In the genomic region with DNA sequence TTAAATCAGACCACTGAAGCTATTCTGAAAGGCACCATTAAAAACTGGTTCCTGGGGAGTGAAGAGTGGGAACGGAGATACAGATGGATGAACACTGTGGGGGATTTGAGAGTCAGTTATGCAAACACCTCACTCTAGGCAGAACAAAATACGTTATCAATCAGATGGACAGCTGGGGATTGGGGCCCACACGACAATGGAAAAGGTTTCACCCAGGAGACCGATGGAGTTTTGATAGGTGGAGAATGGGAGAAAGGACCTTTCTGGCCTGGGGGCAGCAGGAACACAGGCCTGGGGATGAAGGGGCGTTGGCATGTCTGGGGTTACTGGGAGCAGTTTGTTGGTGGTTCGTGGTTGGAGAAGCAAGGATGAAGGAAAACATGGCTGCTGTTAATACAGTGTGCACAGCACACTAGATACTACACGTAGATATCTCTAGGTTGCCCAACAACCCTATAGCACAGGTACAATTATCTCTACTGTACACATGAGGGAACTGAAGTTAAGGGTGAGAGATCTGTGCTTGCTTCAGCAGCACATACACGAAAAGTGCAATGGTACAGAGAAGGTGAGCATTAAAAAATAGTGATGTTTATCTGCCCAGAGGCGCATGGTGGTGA, we compare ENCODE assay signal across 13 cellular contexts. TPM values are rescaled to one million over a fixed set of nuclear protein-coding genes. Genes with fewer than 3 reads are reported as not detected.
DNase-seq lines count a peak whose midpoint lies in the region; ATAC-seq and TF ChIP-seq lines count a peak whose summit lies in the region.
"Had no signal": no experiment of that assay in that cellular context is flagged by ENCODE, and none has a peak within 500 bp of the region (broad histone marks: within the 10 kb centered on the region; RNA-seq: fewer than 3 reads in every experiment).

No MANE protein-coding gene starts in this region.

- no peaks in the 10 kb centered on the region for H3K27me3 ChIP-seq in heart right ventricle

- H3K9me3 Mint-ChIP-seq in type B pancreatic cell, result peaks cover 4% of the 10 kb centered on the region

- intact Hi-C loops in heart right ventricle (cut with DNase I), result no loop called here
- intact Hi-C loops in left ventricle myocardium superior (cut with micrococcal nuclease), result no loop called here
- intact Hi-C loops in mucosa of descending colon (cut with DNase I, micrococcal nuclease), result no loop called here

- H3K4me1 ChIP-seq in heart right ventricle (peaks cover 21 to 70% (median 60%) of the 10 kb centered on the region in 9 donors), mucosa of descending colon (ENCODE audit: low read depth) (no peaks in the 10 kb centered on the region)

- H3K27me3 Mint-ChIP-seq in type B pancreatic cell, result no peaks in the 10 kb centered on the region

- H3K4me3 ChIP-seq in heart right ventricle, result no peak overlapping the region
- H3K4me3 ChIP-seq in mucosa of descending colon, result no peak overlapping the region

- H3K9me3 ChIP-seq in heart right ventricle, result peaks cover 0 to 5% (median 0%) of the 10 kb centered on the region in 11 donors
- H3K9me3 ChIP-seq in mucosa of descending colon, result no peaks in the 10 kb centered on the region

- peak overlapping the region in 9 of 10 donors; percentile 68 to 93 (median 85) for H3K27ac ChIP-seq in heart right ventricle

- H3K4me3 Mint-ChIP-seq in type B pancreatic cell, result peak overlapping the region; percentile 8

- H3K36me3 ChIP-seq in heart right ventricle (peaks cover 0 to 32% (median 0%) of the 10 kb centered on the region in 9 donors), mucosa of descending colon (ENCODE audit: low read depth) (no peaks in the 10 kb centered on the region)

- H3K36me3 Mint-ChIP-seq in type B pancreatic cell, result peaks cover 31% of the 10 kb centered on the region

- no peak for TF ChIP-seq CTCF in heart right ventricle (IDR thresholded peaks at IDR 0.05)
- TF ChIP-seq CTCF in type B pancreatic cell (conservative IDR thresholded peaks at IDR 0.05), result no peak
- TF ChIP-seq CTCF in mucosa of descending colon (IDR thresholded peaks at IDR 0.05), result no peak

- peaks cover 14% of the 10 kb centered on the region for H3K4me1 Mint-ChIP-seq in type B pancreatic cell (ENCODE audit: unreplicated experiment)

- H3K27ac Mint-ChIP-seq in type B pancreatic cell, result peak overlapping the region; percentile 50

- DNase-seq in heart right ventricle (no peak), left ventricle myocardium superior (no peak), NCI-H146 treated with DMSO at 0.1 percent for 48 hours (lab: John Stamatoyannopoulos, UW; ENCODE audit: unreplicated experiment) (peak; percentile 65), type B pancreatic cell (ENCODE audit: extremely low spot score, unreplicated experiment) (no peak), putamen (ENCODE audit: low spot score) (no peak), pons (ENCODE audit: low spot score) (no peak), mucosa of descending colon (no peak)
- DNase-seq: activated CD4-positive, alpha-beta T cell treated with anti-CD3 and anti-CD28 coated beads for 4 hours; amniotic stem cell; erythroblast; kidney; NCI-H1105 treated with DMSO at 0.1 percent for 48 hours had no signal

- WGBS in heart right ventricle, 2 donors, result 72 to 80% methylated on average over 9 of the region's 9 CpGs

- ATAC-seq in heart right ventricle (no peak), left ventricle myocardium superior (no peak), GM21717 (IDR thresholded peaks at IDR 0.05; ENCODE audit: unreplicated experiment) (peak; percentile 73), mucosa of descending colon (no peak)

RNA-seq across cellular contexts. Expression of a gene that starts 16.5 kb away (rescaled TPM):
- total RNA-seq in heart right ventricle (10 to 100 TPM; 55.9 to 94.7 (median 68.7) TPM), left ventricle myocardium superior (75.9 TPM), type B pancreatic cell (ENCODE audit: low replicate concordance) (22.3 and 51.8 TPM in 2 replicates), mucosa of descending colon (10 to 100 TPM; 23.5 to 58.9 (median 53.6) TPM)
- 10 to 100 TPM; 19.5 to 36.3 TPM for polyA plus RNA-seq in heart right ventricle
